8 cellular contexts compared by ENCODE assay signal in genomic region chr6:163596174-163596573, GRCh38.
"Had no signal": no experiment of that assay in that cellular context is flagged by ENCODE, and none has a peak within 500 bp of the region (broad histone marks: within the 10 kb centered on the region; RNA-seq: fewer than 3 reads in every experiment).

No MANE protein-coding gene starts in this region.

- H3K4me3 Mint-ChIP-seq: GM23338, H9 had no signal

- H3K4me1 Mint-ChIP-seq: GM23338 had no signal

- ATAC-seq: GM23338, K562 had no signal

- DNase-seq: H9, HCEC 1CT, IMR-90 had no signal

- H3K27ac ChIP-seq: HL-60 had no signal

- H3K4me2 ChIP-seq: GM23338 had no signal

- H2AFZ ChIP-seq: GM23338 had no signal

- H3K27ac Mint-ChIP-seq: GM23338, H9 had no signal

- FAIRE-seq: H1, H54, K562 had no signal

- H3K4me3 ChIP-seq: GM23338, K562 had no signal
